ENCODE assay signal across 8 cellular contexts in genomic region chr1:2230781-2231666, GRCh38. TPM values are rescaled to one million over a fixed set of nuclear protein-coding genes. Genes with fewer than 3 reads are reported as not detected.
DNase-seq lines count a peak whose midpoint lies in the region; ATAC-seq and TF ChIP-seq lines count a peak whose summit lies in the region.

No MANE protein-coding gene starts in this region.

- H3K4me3 Mint-ChIP-seq in CD8-positive, alpha-beta memory T cell = peak overlapping the region; percentile 91 to 99 (median 97)
- peak overlapping the region; percentile 89 to 97 (median 94) for H3K4me3 Mint-ChIP-seq in brain

- peaks cover 60 to 72% (median 63%) of the 10 kb centered on the region in 3 donors for H3K4me1 Mint-ChIP-seq in CD8-positive, alpha-beta memory T cell
- peaks cover 61% of the 10 kb centered on the region for H3K4me1 Mint-ChIP-seq in brain

- WGBS in SK-N-SH (ENCODE audit: low lambda C conversion rate) = 44% methylated on average over 21 of the region's 35 CpGs

- H3K36me3 ChIP-seq in CD8-positive, alpha-beta memory T cell (ENCODE audit: insufficient read depth, low read length) = no peaks in the 10 kb centered on the region
- H3K36me3 ChIP-seq in SK-N-SH (replicated peaks in 1 of 2; ENCODE audit: control insufficient read depth in 1 of 2, insufficient read depth in 2 of 2, low read length in 1 of 2) = no peaks in the 10 kb centered on the region

- H3K4me2 ChIP-seq in SK-N-SH = peak overlapping the region; percentile 96

- ATAC-seq in HG03378 (IDR thresholded peaks at IDR 0.05; ENCODE audit: unreplicated experiment) = no peak
- no peak for ATAC-seq in HG02970 (IDR thresholded peaks at IDR 0.05; ENCODE audit: low FRiP score, unreplicated experiment)

- H3K27me3 Mint-ChIP-seq in CD8-positive, alpha-beta memory T cell = peaks cover 0 to 12% of the 10 kb centered on the region in 2 donors
- H3K27me3 Mint-ChIP-seq in brain = peaks cover 17% of the 10 kb centered on the region

- peaks cover 73% of the 10 kb centered on the region for H4K20me1 ChIP-seq in SK-N-SH (ENCODE audit: insufficient read depth)

- peak overlapping the region; percentile 80 for H3K27ac ChIP-seq in CD8-positive, alpha-beta memory T cell (ENCODE audit: low read depth, low read length)
- H3K27ac ChIP-seq in SK-N-SH (ENCODE audit: low read depth in 2 of 2, low read length in 1 of 2) (peak overlapping the region; percentile 50 to 56; a peak in 3 of 4 replicates), layer of hippocampus (ENCODE audit: low read depth, low read length) (peak overlapping the region; percentile 90)

- H3K79me2 ChIP-seq in SK-N-SH (ENCODE audit: insufficient read depth) = peaks cover 78% of the 10 kb centered on the region

- H3K4me1 ChIP-seq in CD8-positive, alpha-beta memory T cell (ENCODE audit: insufficient read depth, low read length) = peaks cover 61% of the 10 kb centered on the region
- H3K4me1 ChIP-seq in SK-N-SH (ENCODE audit: control insufficient read depth in 1 of 2, insufficient read depth in 2 of 2, low read depth in 1 of 2, low read length in 1 of 2) = peaks cover 0 to 64% of the 10 kb centered on the region in 2 experiments; a peak in 2 of 4 replicates

- no peak overlapping the region for H2AFZ ChIP-seq in SK-N-SH (ENCODE audit: low read depth)

- H3K9ac ChIP-seq in SK-N-SH = peak overlapping the region; percentile 68; the same call in 1 of the 2 replicates

- in situ Hi-C loops in GM13977 (cut with MboI; ENCODE audit: low pct_unique_long_range_greater_than_20kb, low sequenced_read_pairs, unreplicated experiment) = no loop called here

- no peaks in the 10 kb centered on the region for H3K9me2 ChIP-seq in SK-N-SH

- TF ChIP-seq RAD21 in SK-N-SH (IDR thresholded peaks at IDR 0.05; ENCODE audit: low read length) = no peak

- peak; percentile 65 to 87 (median 77) for DNase-seq in CD8-positive, alpha-beta memory T cell
- DNase-seq in SK-N-SH (peak; percentile 53), GM13977 (ENCODE audit: low spot score) (no peak)
- peak; percentile 57 for DNase-seq in stimulated activated CD8-positive, alpha-beta memory T cell treated with anti-CD3 and anti-CD28 coated beads, Interleukin-4, amount 100 ng/mL, for 48 hours

- POLR2A ChIA-PET in CD8-positive, alpha-beta memory T cell (lab: Charles Lee) = interaction anchor here (0.6 to 3.7 kb wide), 5 partner anchors 24 to 88 kb away, joined by 3 to 32 read pairs (median 8); partner anchors contain the start of gene FAAP20
- POLR2A ChIA-PET in SK-N-SH (lab: Yijun Ruan, JAX) = interaction anchor here (0.9 to 1.5 kb wide), 5 partner anchors 10 to 95 kb away, joined by 3 to 5 read pairs (median 3); no protein-coding TSS in a partner anchor

- peak overlapping the region; percentile 93 to 100 (median 99) for H3K27ac Mint-ChIP-seq in CD8-positive, alpha-beta memory T cell
- H3K27ac Mint-ChIP-seq in brain = peak overlapping the region; percentile 85 to 98 (median 97)

- no peaks in the 10 kb centered on the region for H3K9me3 ChIP-seq in CD8-positive, alpha-beta memory T cell (ENCODE audit: low read length)
- no peaks in the 10 kb centered on the region for H3K9me3 ChIP-seq in SK-N-SH

- TF ChIP-seq CTCF in SK-N-SH (IDR thresholded peaks at IDR 0.05) = no peak
- no peak for TF ChIP-seq CTCF in brain (conservative IDR thresholded peaks at IDR 0.05)
- TF ChIP-seq CTCF in GM13977 (IDR thresholded peaks at IDR 0.05; ENCODE audit: extremely low read depth, insufficient read depth, missing control alignments) = no peak

- H3F3A ChIP-seq in SK-N-SH (replicated peaks; ENCODE audit: insufficient read depth) = no peaks in the 10 kb centered on the region

- H3K36me3 Mint-ChIP-seq in CD8-positive, alpha-beta memory T cell = peaks cover 0 to 42% (median 1%) of the 10 kb centered on the region in 3 donors
- peaks cover 10% of the 10 kb centered on the region for H3K36me3 Mint-ChIP-seq in brain

- no peaks in the 10 kb centered on the region for H3K27me3 ChIP-seq in CD8-positive, alpha-beta memory T cell (ENCODE audit: insufficient read depth, low read length, poor library complexity, severe bottlenecking)
- H3K27me3 ChIP-seq in SK-N-SH (ENCODE audit: insufficient read depth) (no peaks in the 10 kb centered on the region), layer of hippocampus (ENCODE audit: control insufficient read depth, insufficient read depth, low read length) (no peaks in the 10 kb centered on the region)

- H3K4me3 ChIP-seq in CD8-positive, alpha-beta memory T cell (ENCODE audit: low read length) = peak overlapping the region; percentile 91
- H3K4me3 ChIP-seq in SK-N-SH (ENCODE audit: low read depth in 2 of 2, low read length in 1 of 2) = peak overlapping the region; percentile 65 to 71

- TF ChIP-seq EP300 in SK-N-SH (IDR thresholded peaks at IDR 0.05; ENCODE audit: borderline replicate concordance in 1 of 2, low read depth in 1 of 2, low read length in 1 of 2) = no peak

- peaks cover 0 to 2% (median 0%) of the 10 kb centered on the region in 5 donors for H3K9me3 Mint-ChIP-seq in CD8-positive, alpha-beta memory T cell
- H3K9me3 Mint-ChIP-seq in brain = no peaks in the 10 kb centered on the region

- CTCF ChIA-PET in CD8-positive, alpha-beta memory T cell (lab: Charles Lee) = interaction anchor here (1.0 to 4.7 kb wide), 9 partner anchors 21 to 151 kb away, joined by 3 to 23 read pairs (median 5); partner anchors contain the start of gene FAAP20
- CTCF ChIA-PET in SK-N-SH (lab: Yijun Ruan, JAX) = interaction anchor here (0.8 to 9.4 kb wide), 9 partner anchors 9 to 152 kb away, joined by 3 to 47 read pairs (median 6); partner anchors contain the start of gene FAAP20

TF ChIP-seq in SK-N-SH, 30 proteins besides CTCF, POLR2A, EP300 and RAD21:
- TF ChIP-seq MXI1 (IDR thresholded peaks at IDR 0.05; ENCODE audit: low read depth, low read length) (peak; percentile 16; the same call in 1 of the 2 replicates), SMC3 (IDR thresholded peaks at IDR 0.05; ENCODE audit: low read depth, low read length) (no peak)
TF ChIP-seq in SK-N-SH: peak in this region for 1.

RNA-seq across cellular contexts. Expression of gene SKI, which starts 2.9 kb away (rescaled TPM):
- 10 to 100 TPM; 35.9 to 38.4 TPM for total RNA-seq in CD8-positive, alpha-beta memory T cell
- 0.94 TPM for polyA plus RNA-seq in CD8-positive, alpha-beta memory T cell
- 3.5 and 7.2 TPM in 2 replicates for polyA plus RNA-seq in SK-N-SH (2012; rRNA removed)
- polyA plus RNA-seq in SK-N-SH (2012; cell fraction: cytosol; rRNA removed) = 7.1 and 8.9 TPM in 2 replicates
- 14.0 and 14.8 TPM in 2 replicates for polyA plus RNA-seq in SK-N-SH (2012; cell fraction: nucleus; rRNA removed)
- polyA plus RNA-seq in brain (ENCODE audit: insufficient read depth, low read depth, low replicate concordance) = 48.5 TPM

RNA-seq across cellular contexts. Expression of gene FAAP20, which starts 36.5 kb away (rescaled TPM):
- 10 to 100 TPM; 65.0 to 72.5 TPM for total RNA-seq in CD8-positive, alpha-beta memory T cell
- 66.4 TPM for polyA plus RNA-seq in CD8-positive, alpha-beta memory T cell
- polyA plus RNA-seq in SK-N-SH (2012; rRNA removed) = 35.6 and 58.3 TPM in 2 replicates
- polyA plus RNA-seq in SK-N-SH (2012; cell fraction: cytosol; rRNA removed) = 26.9 and 34.4 TPM in 2 replicates
- polyA plus RNA-seq in SK-N-SH (2012; cell fraction: nucleus; rRNA removed) = 75.0 and 112 TPM in 2 replicates
- polyA plus RNA-seq in brain (ENCODE audit: insufficient read depth, low read depth, low replicate concordance) = 112 TPM
